8 cellular contexts compared by ENCODE assay signal in genomic region chr12:104049278-104050257, GRCh38. TPM values are rescaled to one million over a fixed set of nuclear protein-coding genes. Genes with fewer than 3 reads are reported as not detected.
A peak's percentile ranks its signal among the peaks of the same experiment; 100 is the strongest.
DNase-seq lines count a peak whose midpoint lies in the region; ATAC-seq lines count a peak whose summit lies in the region.

GLT8D2 (minus strand) TSS chr12:104050187; CDS start chr12:104019648, 30,539 bp downstream.

- ATAC-seq in HG03095 (IDR thresholded peaks at IDR 0.05; ENCODE audit: unreplicated experiment) (no peak), GM18520 (IDR thresholded peaks at IDR 0.05; ENCODE audit: unreplicated experiment) (no peak)

- peak; percentile 11 for DNase-seq in NCI-H1105 (lab: John Stamatoyannopoulos, UW)
- DNase-seq in ureter (ENCODE audit: low spot score) = peak; percentile 55
- no peak for DNase-seq in GOT3 (lab: John Stamatoyannopoulos, UW)

- H3K4me3 ChIP-seq in BLaER1 = no peak within 1 kb of the TSS
- peak within 1 kb of the TSS; percentile 45 to 63 for H3K4me3 ChIP-seq in duodenal mucosa (ENCODE audit: low read depth in 1 of 2, low read length in 2 of 2)
- peak within 1 kb of the TSS; percentile 46 for H3K4me3 ChIP-seq in mesodermal cell (ENCODE audit: extremely low read depth, insufficient read depth, low read length, poor library complexity, severe bottlenecking)

- H3K4me1 ChIP-seq in BLaER1 (peaks cover 15% of the 10 kb centered on the region), duodenal mucosa (ENCODE audit: control insufficient read depth in 1 of 2, insufficient read depth in 2 of 2, low read length in 2 of 2) (peaks cover 3 to 5% of the 10 kb centered on the region in 2 donors), mesodermal cell (ENCODE audit: control insufficient read depth, insufficient read depth, low read length, poor library complexity, severe bottlenecking) (peaks cover 12% of the 10 kb centered on the region)

- no peaks in the 10 kb centered on the region for H4K20me1 ChIP-seq in BLaER1

- H3K27ac ChIP-seq in BLaER1 (no peak within 1 kb of the TSS), duodenal mucosa (ENCODE audit: low read depth, low read length) (peak within 1 kb of the TSS; percentile 5), mesodermal cell (ENCODE audit: low read depth, low read length, severe bottlenecking) (peak within 1 kb of the TSS; percentile 41)

- no peak within 1 kb of the TSS for H3K9ac ChIP-seq in BLaER1
- peak within 1 kb of the TSS in 1 of 2 donors; percentile 38 for H3K9ac ChIP-seq in duodenal mucosa (ENCODE audit: low read depth in 1 of 2, low read length in 2 of 2)

- H3K36me3 ChIP-seq in BLaER1 = no peaks in the 10 kb centered on the region
- no peaks in the 10 kb centered on the region for H3K36me3 ChIP-seq in duodenal mucosa (ENCODE audit: control insufficient read depth in 1 of 2, insufficient read depth in 2 of 2, low read length in 2 of 2)
- H3K36me3 ChIP-seq in mesodermal cell (ENCODE audit: control insufficient read depth, insufficient read depth, low read length) = no peaks in the 10 kb centered on the region

- H3K4me2 ChIP-seq in BLaER1 = peak within 1 kb of the TSS; percentile 48

- H3K9me3 ChIP-seq in BLaER1 (no peaks in the 10 kb centered on the region), duodenal mucosa (ENCODE audit: control insufficient read depth in 1 of 2, low read length in 2 of 2) (no peaks in the 10 kb centered on the region), mesodermal cell (ENCODE audit: control insufficient read depth, low read length) (no peaks in the 10 kb centered on the region)

- 8 to 9% methylated on average over 21 to 24 of the region's 31 CpGs for WGBS in mesodermal cell (ENCODE audit: insufficient coverage in 2 of 2), 2 experiments

- H3K27me3 ChIP-seq in BLaER1 = peaks cover 14% of the 10 kb centered on the region
- peaks cover 11 to 14% of the 10 kb centered on the region in 2 donors for H3K27me3 ChIP-seq in duodenal mucosa (ENCODE audit: control insufficient read depth in 1 of 2, insufficient read depth in 2 of 2, low read length in 2 of 2)

RNA-seq across cellular contexts. Expression of gene GLT8D2, which starts in this region (rescaled TPM):
- 8.7 TPM for polyA plus RNA-seq in mesodermal cell (2013, experiment 1 of 2)
- 9.3 TPM for polyA plus RNA-seq in mesodermal cell (2013, experiment 2 of 2)
- total RNA-seq in ureter = 13.3 TPM
